In genomic region chr4:102222838-102223237, GRCh38 we compare ENCODE assay signal across 1 cellular context.
TF ChIP-seq lines count a peak whose summit lies in the region.

No MANE protein-coding gene starts in this region.

TF ChIP-seq in GM23338, 12 proteins besides CTCF, POLR2A, EP300 and RAD21 (continued from another document):
- TF ChIP-seq, protein P1, sequence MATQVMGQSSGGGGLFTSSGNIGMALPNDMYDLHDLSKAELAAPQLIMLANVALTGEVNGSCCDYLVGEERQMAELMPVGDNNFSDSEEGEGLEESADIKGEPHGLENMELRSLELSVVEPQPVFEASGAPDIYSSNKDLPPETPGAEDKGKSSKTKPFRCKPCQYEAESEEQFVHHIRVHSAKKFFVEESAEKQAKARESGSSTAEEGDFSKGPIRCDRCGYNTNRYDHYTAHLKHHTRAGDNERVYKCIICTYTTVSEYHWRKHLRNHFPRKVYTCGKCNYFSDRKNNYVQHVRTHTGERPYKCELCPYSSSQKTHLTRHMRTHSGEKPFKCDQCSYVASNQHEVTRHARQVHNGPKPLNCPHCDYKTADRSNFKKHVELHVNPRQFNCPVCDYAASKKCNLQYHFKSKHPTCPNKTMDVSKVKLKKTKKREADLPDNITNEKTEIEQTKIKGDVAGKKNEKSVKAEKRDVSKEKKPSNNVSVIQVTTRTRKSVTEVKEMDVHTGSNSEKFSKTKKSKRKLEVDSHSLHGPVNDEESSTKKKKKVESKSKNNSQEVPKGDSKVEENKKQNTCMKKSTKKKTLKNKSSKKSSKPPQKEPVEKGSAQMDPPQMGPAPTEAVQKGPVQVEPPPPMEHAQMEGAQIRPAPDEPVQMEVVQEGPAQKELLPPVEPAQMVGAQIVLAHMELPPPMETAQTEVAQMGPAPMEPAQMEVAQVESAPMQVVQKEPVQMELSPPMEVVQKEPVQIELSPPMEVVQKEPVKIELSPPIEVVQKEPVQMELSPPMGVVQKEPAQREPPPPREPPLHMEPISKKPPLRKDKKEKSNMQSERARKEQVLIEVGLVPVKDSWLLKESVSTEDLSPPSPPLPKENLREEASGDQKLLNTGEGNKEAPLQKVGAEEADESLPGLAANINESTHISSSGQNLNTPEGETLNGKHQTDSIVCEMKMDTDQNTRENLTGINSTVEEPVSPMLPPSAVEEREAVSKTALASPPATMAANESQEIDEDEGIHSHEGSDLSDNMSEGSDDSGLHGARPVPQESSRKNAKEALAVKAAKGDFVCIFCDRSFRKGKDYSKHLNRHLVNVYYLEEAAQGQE (IDR thresholded peaks at IDR 0.05; ENCODE audit: unreplicated experiment), result no peak
- TF ChIP-seq ZNF114 (CRISPR knock-in tag; IDR thresholded peaks at IDR 0.05) (no peak), ZNF462 (CRISPR knock-in tag; IDR thresholded peaks at IDR 0.05) (no peak), STAT1 (IDR thresholded peaks at IDR 0.05; ENCODE audit: unreplicated experiment) (no peak), EZH2 (IDR thresholded peaks at IDR 0.05; ENCODE audit: low read depth, unreplicated experiment) (no peak), ZNF331 (CRISPR knock-in tag; IDR thresholded peaks at IDR 0.05; ENCODE audit: low read depth) (no peak), NANOG (IDR thresholded peaks at IDR 0.05; ENCODE audit: borderline replicate concordance) (no peak), POLR2AphosphoS5 (IDR thresholded peaks at IDR 0.05; ENCODE audit: low read depth) (no peak)
- TF ChIP-seq, protein P2, sequence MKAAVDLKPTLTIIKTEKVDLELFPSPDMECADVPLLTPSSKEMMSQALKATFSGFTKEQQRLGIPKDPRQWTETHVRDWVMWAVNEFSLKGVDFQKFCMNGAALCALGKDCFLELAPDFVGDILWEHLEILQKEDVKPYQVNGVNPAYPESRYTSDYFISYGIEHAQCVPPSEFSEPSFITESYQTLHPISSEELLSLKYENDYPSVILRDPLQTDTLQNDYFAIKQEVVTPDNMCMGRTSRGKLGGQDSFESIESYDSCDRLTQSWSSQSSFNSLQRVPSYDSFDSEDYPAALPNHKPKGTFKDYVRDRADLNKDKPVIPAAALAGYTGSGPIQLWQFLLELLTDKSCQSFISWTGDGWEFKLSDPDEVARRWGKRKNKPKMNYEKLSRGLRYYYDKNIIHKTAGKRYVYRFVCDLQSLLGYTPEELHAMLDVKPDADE (IDR thresholded peaks at IDR 0.05), result no peak
TF ChIP-seq in GM23338: peak in this region for 0.
